10 cellular contexts compared by ENCODE assay signal in the genomic region with DNA sequence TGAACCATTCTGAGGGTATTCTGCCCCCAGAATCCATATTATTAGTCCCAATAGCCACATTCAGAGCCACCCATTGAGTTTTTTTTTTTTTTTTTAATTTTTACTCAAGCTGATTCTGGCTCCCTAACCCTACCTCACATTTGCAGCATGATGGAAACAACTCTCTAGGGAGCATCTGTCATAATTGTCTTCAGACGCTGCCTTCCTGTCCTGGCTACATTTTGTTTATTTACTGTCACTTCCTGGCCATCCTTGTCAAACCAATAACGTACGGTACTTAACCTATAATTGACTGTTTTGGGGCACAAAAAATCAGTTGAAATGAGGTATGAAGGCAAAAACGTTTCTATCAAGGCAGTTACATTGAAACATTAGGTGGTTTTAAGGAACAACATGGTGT. TPM values are rescaled to one million over a fixed set of nuclear protein-coding genes. Genes with fewer than 3 reads are reported as not detected.
DNase-seq lines count a peak whose midpoint lies in the region; ATAC-seq and TF ChIP-seq lines count a peak whose summit lies in the region.
"Had no signal": no experiment of that assay in that cellular context is flagged by ENCODE, and none has a peak within 500 bp of the region (broad histone marks: within the 10 kb centered on the region; RNA-seq: fewer than 3 reads in every experiment).

No MANE protein-coding gene starts in this region.

- no peaks in the 10 kb centered on the region for H3K27me3 ChIP-seq in BLaER1

- TF ChIP-seq CTCF in activated B cell treated with CpG ODN at 0.5 μM for 24 hours (IDR thresholded peaks at IDR 0.05) (no peak), mesothelial cell of epicardium (IDR thresholded peaks at IDR 0.05; ENCODE audit: unreplicated experiment) (no peak), omental fat pad (IDR thresholded peaks at IDR 0.05) (no peak)

- intact Hi-C loops in activated B cell treated with CpG ODN at 0.5 μM for 24 hours (cut with micrococcal nuclease): loop anchor here (5.0 to 10.0 kb wide), 4 partner anchors 862 to 1585 kb away; partner anchors contain the start of genes BBS10, E2F7, OSBPL8 and ZDHHC17

- H3K36me3 Mint-ChIP-seq in activated B cell treated with CpG ODN at 0.5 μM for 24 hours (ENCODE audit: low read depth): peaks cover 49% of the 10 kb centered on the region
- H3K36me3 Mint-ChIP-seq in mesothelial cell of epicardium: no peaks in the 10 kb centered on the region

- H3K27me3 Mint-ChIP-seq in activated B cell treated with CpG ODN at 0.5 μM for 24 hours (no peaks in the 10 kb centered on the region), mesothelial cell of epicardium (ENCODE audit: low read depth) (no peaks in the 10 kb centered on the region)

- peaks cover 41% of the 10 kb centered on the region for H3K4me1 ChIP-seq in BLaER1

- CTCF ChIA-PET in activated B cell treated with CpG ODN at 0.5 μM for 24 hours (lab: Charles Lee): interaction anchor here (1.0 to 5.0 kb wide), 8 partner anchors 9 to 554 kb away, joined by 3 to 40 read pairs (median 6); partner anchors contain the start of gene GLIPR1L2

- H3K4me3 Mint-ChIP-seq in activated B cell treated with CpG ODN at 0.5 μM for 24 hours (peak overlapping the region; percentile 96), mesothelial cell of epicardium (peak overlapping the region; percentile 13)
- H3K4me3 Mint-ChIP-seq: neural crest cell had no signal

- no peaks in the 10 kb centered on the region for H3K9me3 ChIP-seq in BLaER1

- DNase-seq in activated B cell treated with CpG ODN at 0.5 μM for 24 hours (no peak), mesothelial cell of epicardium (ENCODE audit: low spot score in 2 of 2, unreplicated experiment in 2 of 2) (no peak), globus pallidus (ENCODE audit: low spot score) (no peak), NCI-H1694 treated with DMSO at 0.1 percent for 48 hours (lab: John Stamatoyannopoulos, UW) (no peak), omental fat pad (ENCODE audit: low spot score) (no peak)
- DNase-seq in stimulated activated CD4-positive, alpha-beta T cell treated with anti-CD3 and anti-CD28 coated beads, Interleukin-2, amount 100 ng/mL, for 48 hours: no peak
- DNase-seq: effector CD8-positive, alpha-beta T cell had no signal

- H3K36me3 ChIP-seq in BLaER1: no peaks in the 10 kb centered on the region

- H3K4me3 ChIP-seq in BLaER1: no peak overlapping the region

- H4K20me1 ChIP-seq in BLaER1: no peaks in the 10 kb centered on the region

- ATAC-seq in GM18868 (IDR thresholded peaks at IDR 0.05; ENCODE audit: unreplicated experiment) (peak; percentile 18), activated B cell treated with CpG ODN at 0.5 μM for 24 hours (ENCODE audit: low read depth) (peak; percentile 13), omental fat pad (ENCODE audit: low FRiP score) (no peak)

- H3K27ac Mint-ChIP-seq in activated B cell treated with CpG ODN at 0.5 μM for 24 hours: peak overlapping the region; percentile 97
- no peak overlapping the region for H3K27ac Mint-ChIP-seq in mesothelial cell of epicardium

- POLR2A ChIA-PET in activated B cell treated with CpG ODN at 0.5 μM for 24 hours (lab: Charles Lee): interaction anchor here (1.1 to 8.3 kb wide), 5 partner anchors 12 to 1281 kb away, joined by 3 to 68 read pairs (median 28); partner anchors contain the start of genes GLIPR1L2, KRR1 and PHLDA1

- peak overlapping the region; percentile 54 for H3K4me2 ChIP-seq in BLaER1

- no peaks in the 10 kb centered on the region for H3K9me3 Mint-ChIP-seq in activated B cell treated with CpG ODN at 0.5 μM for 24 hours
- no peaks in the 10 kb centered on the region for H3K9me3 Mint-ChIP-seq in mesothelial cell of epicardium
- H3K9me3 Mint-ChIP-seq: neural crest cell had no signal

- H3K27ac ChIP-seq in BLaER1: no peak overlapping the region

- H3K4me1 Mint-ChIP-seq in activated B cell treated with CpG ODN at 0.5 μM for 24 hours: peaks cover 94% of the 10 kb centered on the region
- H3K4me1 Mint-ChIP-seq in mesothelial cell of epicardium: peaks cover 32% of the 10 kb centered on the region

- H3K9ac ChIP-seq in BLaER1: no peak overlapping the region

RNA-seq across cellular contexts. Expression of gene GLIPR1, which starts 2.1 kb away (rescaled TPM):
- total RNA-seq in activated B cell treated with CpG ODN at 0.5 μM for 24 hours: 44.7 and 45.4 TPM in 2 replicates
- total RNA-seq in mesothelial cell of epicardium: 25.3 to 30.5 TPM (median 25.8 TPM) in 3 replicates
- 10 to 100 TPM; 25.0 to 39.3 (median 32.8) TPM for total RNA-seq in omental fat pad

RNA-seq across cellular contexts. Expression of gene KRR1, which starts 28.8 kb away (rescaled TPM):
- 75.0 and 85.1 TPM in 2 replicates for total RNA-seq in activated B cell treated with CpG ODN at 0.5 μM for 24 hours
- 63.9 to 66.6 TPM (median 65.7 TPM) in 3 replicates for total RNA-seq in mesothelial cell of epicardium
- 10 to 100 TPM; 28.8 to 39.9 (median 34.3) TPM for total RNA-seq in omental fat pad
